2 cellular contexts compared by ENCODE assay signal in the genomic region with DNA sequence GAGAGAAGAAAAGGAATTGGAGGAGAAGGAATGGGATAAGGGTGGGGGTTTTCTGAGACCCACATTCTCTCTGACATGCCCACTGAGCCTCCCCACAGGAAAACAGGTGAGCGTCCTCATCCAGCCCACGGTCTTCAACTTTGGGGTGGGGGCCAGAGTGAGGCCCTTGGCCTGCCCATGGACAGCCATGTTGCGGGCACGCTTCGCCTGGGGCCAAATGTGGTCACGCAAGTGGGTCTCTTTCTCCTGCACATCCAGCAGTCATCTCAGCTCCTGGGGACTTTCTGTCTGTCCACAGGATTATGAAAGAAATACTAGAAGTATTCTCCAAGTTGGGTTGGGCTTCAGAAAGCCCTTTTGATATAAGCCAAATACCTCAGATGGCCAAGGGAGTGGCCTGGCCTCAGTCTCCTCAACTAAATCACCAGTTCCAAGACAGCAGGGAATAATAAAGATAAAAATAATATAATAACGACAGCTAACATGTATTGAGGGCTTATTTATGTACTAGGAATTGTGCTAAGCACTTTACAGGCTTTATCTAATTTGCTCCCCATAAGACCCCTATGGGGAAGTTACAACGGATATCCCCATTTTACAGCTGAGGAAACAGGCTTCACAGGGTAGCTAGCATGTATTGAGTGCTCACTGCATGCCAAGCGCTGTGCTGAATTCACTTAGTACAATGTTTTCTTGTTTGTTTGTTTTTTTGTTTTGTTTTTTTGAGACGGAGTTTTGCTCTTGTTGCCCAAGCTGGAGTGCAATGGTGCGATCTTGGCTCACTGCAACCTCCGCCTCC.
TF ChIP-seq lines count a peak whose summit lies in the region.

No MANE protein-coding gene starts in this region.

TF ChIP-seq in GM23338, 12 proteins besides CTCF, POLR2A, EP300 and RAD21 (continues in another document):
- no peak for TF ChIP-seq CREB1 (CRISPR knock-in tag; IDR thresholded peaks at IDR 0.05; ENCODE audit: low read depth)
- TF ChIP-seq ZNF114 (CRISPR knock-in tag; IDR thresholded peaks at IDR 0.05): no peak
- no peak for TF ChIP-seq JUNB (IDR thresholded peaks at IDR 0.05; ENCODE audit: unreplicated experiment)
- TF ChIP-seq POLR2AphosphoS5 (IDR thresholded peaks at IDR 0.05; ENCODE audit: low read depth): no peak
- no peak for TF ChIP-seq ZNF331 (CRISPR knock-in tag; IDR thresholded peaks at IDR 0.05; ENCODE audit: low read depth)
- no peak for TF ChIP-seq STAT1 (IDR thresholded peaks at IDR 0.05; ENCODE audit: unreplicated experiment)
- TF ChIP-seq, protein P1, sequence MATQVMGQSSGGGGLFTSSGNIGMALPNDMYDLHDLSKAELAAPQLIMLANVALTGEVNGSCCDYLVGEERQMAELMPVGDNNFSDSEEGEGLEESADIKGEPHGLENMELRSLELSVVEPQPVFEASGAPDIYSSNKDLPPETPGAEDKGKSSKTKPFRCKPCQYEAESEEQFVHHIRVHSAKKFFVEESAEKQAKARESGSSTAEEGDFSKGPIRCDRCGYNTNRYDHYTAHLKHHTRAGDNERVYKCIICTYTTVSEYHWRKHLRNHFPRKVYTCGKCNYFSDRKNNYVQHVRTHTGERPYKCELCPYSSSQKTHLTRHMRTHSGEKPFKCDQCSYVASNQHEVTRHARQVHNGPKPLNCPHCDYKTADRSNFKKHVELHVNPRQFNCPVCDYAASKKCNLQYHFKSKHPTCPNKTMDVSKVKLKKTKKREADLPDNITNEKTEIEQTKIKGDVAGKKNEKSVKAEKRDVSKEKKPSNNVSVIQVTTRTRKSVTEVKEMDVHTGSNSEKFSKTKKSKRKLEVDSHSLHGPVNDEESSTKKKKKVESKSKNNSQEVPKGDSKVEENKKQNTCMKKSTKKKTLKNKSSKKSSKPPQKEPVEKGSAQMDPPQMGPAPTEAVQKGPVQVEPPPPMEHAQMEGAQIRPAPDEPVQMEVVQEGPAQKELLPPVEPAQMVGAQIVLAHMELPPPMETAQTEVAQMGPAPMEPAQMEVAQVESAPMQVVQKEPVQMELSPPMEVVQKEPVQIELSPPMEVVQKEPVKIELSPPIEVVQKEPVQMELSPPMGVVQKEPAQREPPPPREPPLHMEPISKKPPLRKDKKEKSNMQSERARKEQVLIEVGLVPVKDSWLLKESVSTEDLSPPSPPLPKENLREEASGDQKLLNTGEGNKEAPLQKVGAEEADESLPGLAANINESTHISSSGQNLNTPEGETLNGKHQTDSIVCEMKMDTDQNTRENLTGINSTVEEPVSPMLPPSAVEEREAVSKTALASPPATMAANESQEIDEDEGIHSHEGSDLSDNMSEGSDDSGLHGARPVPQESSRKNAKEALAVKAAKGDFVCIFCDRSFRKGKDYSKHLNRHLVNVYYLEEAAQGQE (IDR thresholded peaks at IDR 0.05; ENCODE audit: unreplicated experiment): no peak
- TF ChIP-seq EZH2phosphoT487 (IDR thresholded peaks at IDR 0.05; ENCODE audit: unreplicated experiment): no peak
- TF ChIP-seq NANOG (IDR thresholded peaks at IDR 0.05; ENCODE audit: borderline replicate concordance): no peak
- TF ChIP-seq, protein P2, sequence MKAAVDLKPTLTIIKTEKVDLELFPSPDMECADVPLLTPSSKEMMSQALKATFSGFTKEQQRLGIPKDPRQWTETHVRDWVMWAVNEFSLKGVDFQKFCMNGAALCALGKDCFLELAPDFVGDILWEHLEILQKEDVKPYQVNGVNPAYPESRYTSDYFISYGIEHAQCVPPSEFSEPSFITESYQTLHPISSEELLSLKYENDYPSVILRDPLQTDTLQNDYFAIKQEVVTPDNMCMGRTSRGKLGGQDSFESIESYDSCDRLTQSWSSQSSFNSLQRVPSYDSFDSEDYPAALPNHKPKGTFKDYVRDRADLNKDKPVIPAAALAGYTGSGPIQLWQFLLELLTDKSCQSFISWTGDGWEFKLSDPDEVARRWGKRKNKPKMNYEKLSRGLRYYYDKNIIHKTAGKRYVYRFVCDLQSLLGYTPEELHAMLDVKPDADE (IDR thresholded peaks at IDR 0.05): no peak

TF ChIP-seq in H1, 55 proteins besides CTCF, POLR2A, EP300 and RAD21:
- TF ChIP-seq KDM4A (IDR thresholded peaks at IDR 0.05; ENCODE audit: low read depth, low read length, severe bottlenecking) (no peak), YY1 (IDR thresholded peaks at IDR 0.05; ENCODE audit: low read depth, low read length) (0 out of 2 replicates have a peak, but pooled peaks have one; percentile 22), CHD2 (IDR thresholded peaks at IDR 0.05; ENCODE audit: low read length) (no peak), SUZ12 (IDR thresholded peaks at IDR 0.05; ENCODE audit: low read length) (no peak), KDM5A (IDR thresholded peaks at IDR 0.05; ENCODE audit: low read length) (no peak), BACH1 (IDR thresholded peaks at IDR 0.05; ENCODE audit: low read length) (0 out of 2 replicates have a peak, but pooled peaks have one; percentile 8), TAF1 (IDR thresholded peaks at IDR 0.05; ENCODE audit: low read depth, low read length) (no peak), POU5F1 (IDR thresholded peaks at IDR 0.05; ENCODE audit: low read depth, low read length) (no peak), SRF (IDR thresholded peaks at IDR 0.05; ENCODE audit: low read depth, low read length) (no peak), EZH2 (IDR thresholded peaks at IDR 0.05; ENCODE audit: low read depth, low read length, severe bottlenecking) (peak; percentile 19), KDM1A (IDR thresholded peaks at IDR 0.05; ENCODE audit: borderline replicate concordance, low read length) (no peak), SP1 (IDR thresholded peaks at IDR 0.05; ENCODE audit: low read depth, low read length) (0 out of 2 replicates have a peak, but pooled peaks have one; percentile 4), RFX5 (IDR thresholded peaks at IDR 0.05; ENCODE audit: borderline replicate concordance, low read depth, low read length) (no peak), JUN (IDR thresholded peaks at IDR 0.05; ENCODE audit: low read depth, low read length) (no peak), RXRA (IDR thresholded peaks at IDR 0.05; ENCODE audit: insufficient read depth, low read depth, low read length) (no peak), RNF2 (IDR thresholded peaks at IDR 0.05; ENCODE audit: borderline replicate concordance, low read depth, low read length, missing control alignments, poor library complexity, severe bottlenecking) (no peak), SP2 (IDR thresholded peaks at IDR 0.05; ENCODE audit: low read length) (no peak), RBBP5 (IDR thresholded peaks at IDR 0.05; ENCODE audit: borderline replicate concordance, low read depth, low read length) (no peak)
- TF ChIP-seq, protein P3, sequence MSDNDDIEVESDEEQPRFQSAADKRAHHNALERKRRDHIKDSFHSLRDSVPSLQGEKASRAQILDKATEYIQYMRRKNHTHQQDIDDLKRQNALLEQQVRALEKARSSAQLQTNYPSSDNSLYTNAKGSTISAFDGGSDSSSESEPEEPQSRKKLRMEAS (IDR thresholded peaks at IDR 0.05): no peak
- TF ChIP-seq, protein P4, sequence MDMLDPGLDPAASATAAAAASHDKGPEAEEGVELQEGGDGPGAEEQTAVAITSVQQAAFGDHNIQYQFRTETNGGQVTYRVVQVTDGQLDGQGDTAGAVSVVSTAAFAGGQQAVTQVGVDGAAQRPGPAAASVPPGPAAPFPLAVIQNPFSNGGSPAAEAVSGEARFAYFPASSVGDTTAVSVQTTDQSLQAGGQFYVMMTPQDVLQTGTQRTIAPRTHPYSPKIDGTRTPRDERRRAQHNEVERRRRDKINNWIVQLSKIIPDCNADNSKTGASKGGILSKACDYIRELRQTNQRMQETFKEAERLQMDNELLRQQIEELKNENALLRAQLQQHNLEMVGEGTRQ (IDR thresholded peaks at IDR 0.05; ENCODE audit: low read length): no peak
